Comparison of ENCODE assay signal across 1 cellular context in the genomic region with DNA sequence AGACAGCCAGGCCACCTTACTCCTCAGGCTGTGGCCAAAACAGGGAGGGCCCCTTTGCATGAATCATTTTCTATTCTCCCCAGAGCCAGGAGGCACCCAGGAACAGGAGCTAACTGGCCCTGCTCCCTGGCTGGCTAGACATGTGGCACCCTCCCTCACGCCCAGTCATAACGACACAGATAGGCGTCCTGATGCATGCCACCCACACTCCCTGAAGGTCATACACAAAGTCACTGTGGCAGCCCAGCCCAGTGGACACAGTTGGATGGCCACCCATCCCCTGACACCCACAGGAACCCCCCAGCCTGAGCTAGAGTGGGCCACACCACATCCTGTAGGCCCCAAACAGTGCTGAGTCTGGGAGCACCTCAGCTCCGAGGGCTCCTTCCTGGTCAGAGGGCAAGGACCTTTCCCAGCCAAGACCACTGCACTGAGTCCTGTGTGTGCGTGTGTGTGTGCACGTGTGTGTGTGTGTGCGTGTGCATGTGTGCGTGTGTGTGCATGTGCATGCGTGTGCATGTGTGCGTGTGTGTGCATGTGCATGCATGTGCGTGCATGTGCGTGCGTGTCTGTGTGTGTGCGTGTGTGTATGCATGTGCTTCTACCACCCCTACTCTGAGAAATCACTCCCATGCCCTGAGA.
TF ChIP-seq lines count a peak whose summit lies in the region.

No MANE protein-coding gene starts in this region.

TF ChIP-seq in IMR-90, 13 proteins besides CTCF, POLR2A, EP300 and RAD21 (continued from another document):
- TF ChIP-seq, protein P1, sequence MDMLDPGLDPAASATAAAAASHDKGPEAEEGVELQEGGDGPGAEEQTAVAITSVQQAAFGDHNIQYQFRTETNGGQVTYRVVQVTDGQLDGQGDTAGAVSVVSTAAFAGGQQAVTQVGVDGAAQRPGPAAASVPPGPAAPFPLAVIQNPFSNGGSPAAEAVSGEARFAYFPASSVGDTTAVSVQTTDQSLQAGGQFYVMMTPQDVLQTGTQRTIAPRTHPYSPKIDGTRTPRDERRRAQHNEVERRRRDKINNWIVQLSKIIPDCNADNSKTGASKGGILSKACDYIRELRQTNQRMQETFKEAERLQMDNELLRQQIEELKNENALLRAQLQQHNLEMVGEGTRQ (IDR thresholded peaks at IDR 0.05; ENCODE audit: low read depth, low read length): no peak
- TF ChIP-seq BHLHE40 (IDR thresholded peaks at IDR 0.05; ENCODE audit: low read depth, low read length): no peak
- TF ChIP-seq, protein P2, sequence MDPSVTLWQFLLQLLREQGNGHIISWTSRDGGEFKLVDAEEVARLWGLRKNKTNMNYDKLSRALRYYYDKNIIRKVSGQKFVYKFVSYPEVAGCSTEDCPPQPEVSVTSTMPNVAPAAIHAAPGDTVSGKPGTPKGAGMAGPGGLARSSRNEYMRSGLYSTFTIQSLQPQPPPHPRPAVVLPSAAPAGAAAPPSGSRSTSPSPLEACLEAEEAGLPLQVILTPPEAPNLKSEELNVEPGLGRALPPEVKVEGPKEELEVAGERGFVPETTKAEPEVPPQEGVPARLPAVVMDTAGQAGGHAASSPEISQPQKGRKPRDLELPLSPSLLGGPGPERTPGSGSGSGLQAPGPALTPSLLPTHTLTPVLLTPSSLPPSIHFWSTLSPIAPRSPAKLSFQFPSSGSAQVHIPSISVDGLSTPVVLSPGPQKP (IDR thresholded peaks at IDR 0.05; ENCODE audit: borderline replicate concordance, low read depth, low read length): no peak
- no peak for TF ChIP-seq MAFK (IDR thresholded peaks at IDR 0.05; ENCODE audit: low read depth, low read length)
- TF ChIP-seq FOS (IDR thresholded peaks at IDR 0.05; ENCODE audit: low read depth, low read length): no peak
- no peak for TF ChIP-seq RFX5 (IDR thresholded peaks at IDR 0.05; ENCODE audit: low read depth, low read length)
- TF ChIP-seq NFE2L2 (IDR thresholded peaks at IDR 0.05; ENCODE audit: low read depth, low read length): no peak
- TF ChIP-seq CEBPB (IDR thresholded peaks at IDR 0.05; ENCODE audit: low read depth, low read length): no peak
- no peak for TF ChIP-seq RCOR1 (IDR thresholded peaks at IDR 0.05; ENCODE audit: insufficient replicate concordance, low read length)
- TF ChIP-seq SMC3 (IDR thresholded peaks at IDR 0.05; ENCODE audit: low read depth, low read length): no peak
- TF ChIP-seq MAZ (IDR thresholded peaks at IDR 0.05; ENCODE audit: borderline replicate concordance, low read depth, low read length): no peak
